Comparison of ENCODE assay signal across 25 cellular contexts in genomic region chr4:1109898-1110506, GRCh38. TPM values are rescaled to one million over a fixed set of nuclear protein-coding genes. Genes with fewer than 3 reads are reported as not detected.
DNase-seq lines count a peak whose midpoint lies in the region; ATAC-seq, FAIRE-seq and TF ChIP-seq lines count a peak whose summit lies in the region.
"Had no signal": no experiment of that assay in that cellular context is flagged by ENCODE, and none has a peak within 500 bp of the region (broad histone marks: within the 10 kb centered on the region; RNA-seq: fewer than 3 reads in every experiment).

No MANE protein-coding gene starts in this region.

- in situ Hi-C loops in Caki2 (cut with HindIII; ENCODE audit: low pct_unique_long_range_greater_than_20kb, low sequenced_read_pairs) = no loop called here

- peak overlapping the region in 1 of 2 donors; percentile 30 for H3K9ac ChIP-seq in kidney (ENCODE audit: low read length in 2 of 2)

- no peak for ATAC-seq in GM21825 (IDR thresholded peaks at IDR 0.05; ENCODE audit: unreplicated experiment)
- no peak for ATAC-seq in HG02642 (IDR thresholded peaks at IDR 0.05; ENCODE audit: poor library complexity, unreplicated experiment)
- no peak for ATAC-seq in GM21619 (IDR thresholded peaks at IDR 0.05; ENCODE audit: unreplicated experiment)
- ATAC-seq: natural killer cell treated with Interleukin-12 subunit alpha and Interleukin-12 subunit beta and Interleukin-15 and Interleukin-18, amount 100 ng/mL, for 72 hours; stimulated activated naive CD8-positive, alpha-beta T cell treated with anti-CD3 and anti-CD28 coated beads, Interleukin-15, amount 100 ng/mL, for 72 hours; WTC11 had no signal

- FAIRE-seq in RCC 7860 (lab: Jason Lieb, UNC) (peak; percentile 94), kidney (lab: Jason Lieb, UNC) (no peak)

- H3K4me1 ChIP-seq in kidney (ENCODE audit: control insufficient read depth in 1 of 2, insufficient read depth in 1 of 2, low read depth in 1 of 2, low read length in 2 of 2) = peaks cover 0 to 12% of the 10 kb centered on the region in 2 donors
- H3K4me1 ChIP-seq: ascending aorta, left ventricle myocardium inferior had no signal

- peak overlapping the region; percentile 56 to 65 for H3K27ac ChIP-seq in kidney (ENCODE audit: low read depth in 2 of 2, low read length in 2 of 2)
- H3K27ac ChIP-seq: ascending aorta, left ventricle myocardium inferior, ovary, thyroid gland had no signal

- no peaks in the 10 kb centered on the region for H3K36me3 ChIP-seq in kidney (ENCODE audit: control insufficient read depth in 1 of 2, insufficient read depth in 2 of 2, low read length in 2 of 2)
- H3K36me3 ChIP-seq: ascending aorta, left ventricle myocardium inferior, ovary, thyroid gland had no signal

- intact Hi-C loops in kidney (cut with DNase I) = no loop called here

- no peaks in the 10 kb centered on the region for H3K9me3 ChIP-seq in kidney (ENCODE audit: control insufficient read depth in 1 of 2, low read length in 2 of 2)
- H3K9me3 ChIP-seq: ascending aorta, left ventricle myocardium inferior, ovary, thyroid gland had no signal

- no peak for TF ChIP-seq CTCF in kidney (IDR thresholded peaks at IDR 0.05; ENCODE audit: borderline replicate concordance, extremely low read depth, insufficient read depth)
- no peak for TF ChIP-seq CTCF in retinal pigment epithelial cell (conservative IDR thresholded peaks at IDR 0.05; ENCODE audit: low read depth, low read length)

- H3K4me3 ChIP-seq in kidney (ENCODE audit: low read length in 2 of 2) (no peak overlapping the region), retinal pigment epithelial cell (ENCODE audit: low read length) (no peak overlapping the region)
- H3K4me3 ChIP-seq: ascending aorta, left ventricle myocardium inferior, ovary, thyroid gland had no signal

- peak; percentile 83 for DNase-seq in Caki2 (ENCODE audit: low read depth)
- DNase-seq in RCC 7860 (ENCODE audit: low spot score) = peak; percentile 76
- DNase-seq in kidney = no peak
- peak; percentile 54 for DNase-seq in retinal pigment epithelial cell (ENCODE audit: low read depth)
- DNase-seq in SIG-M5 treated with dmso at 0.1 percent for 504 hours (lab: John Stamatoyannopoulos, UW; ENCODE audit: unreplicated experiment) = no peak
- DNase-seq: activated CD4-positive, alpha-beta T cell treated with anti-CD3 and anti-CD28 coated beads, Interleukin-2, amount 50 U/mL, for 4 hours; activated CD8-positive, alpha-beta memory T cell treated with anti-CD3 and anti-CD28 coated beads, Interleukin-2, amount 50 U/mL, for 48 hours; CD8-positive, alpha-beta memory T cell; central memory CD4-positive, alpha-beta T cell; DMS79; GF-D8; left ventricle myocardium inferior; NCI-H1092; NCI-H1930; ovary; stimulated activated naive CD8-positive, alpha-beta T cell treated with anti-CD3 and anti-CD28 coated beads, Interleukin-15, amount 100 ng/mL, for 72 hours; T-helper 9 cell; thyroid gland had no signal

RNA-seq across cellular contexts. Expression of gene RNF212, which starts 3.4 kb away (rescaled TPM):
- not detected in 2 replicates for total RNA-seq in Caki2 (2014; rRNA removed; shearing (Covaris generic); ENCODE audit: low replicate concordance)
- 5.3 TPM for total RNA-seq in kidney
- 20.8 TPM for polyA plus RNA-seq in kidney (ENCODE audit: insufficient read depth, low read depth, low replicate concordance)
- total RNA-seq: ascending aorta, H4, left ventricle myocardium inferior had no signal

Comparison
In these comparisons a context has a peak if more than half of its experiments do, and no peak if none do; other contexts are left out.
1. DNase-seq: peak in Caki2 (single experiment), RCC 7860 (single experiment) and retinal pigment epithelial cell (single experiment); none in kidney (single experiment) and SIG-M5 treated with dmso at 0.1 percent for 504 hours (single experiment).